In genomic region chr2:22375094-22375493, GRCh38 we compare ENCODE assay signal across 17 cellular contexts.
DNase-seq lines count a peak whose midpoint lies in the region; ATAC-seq and TF ChIP-seq lines count a peak whose summit lies in the region.
"Had no signal": no experiment of that assay in that cellular context is flagged by ENCODE, and none has a peak within 500 bp of the region (broad histone marks: within the 10 kb centered on the region; RNA-seq: fewer than 3 reads in every experiment).

No MANE protein-coding gene starts in this region.

- CTCF ChIA-PET in OCI-LY7 (lab: Charles Lee; ENCODE audit: unreplicated experiment): no interaction called here

- TF ChIP-seq CTCF in BE2C (IDR thresholded peaks at IDR 0.05; ENCODE audit: low read depth, low read length): peak; percentile 45
- peak; percentile 57 for TF ChIP-seq CTCF in OCI-LY7 (conservative IDR thresholded peaks at IDR 0.05; ENCODE audit: low read length)

- no TSS peak for BruUV-seq in OCI-LY7 (replicated peaks; lab: Mats Ljungman, UMichigan)

- no peaks in the 10 kb centered on the region; the same call in 1 of the 2 replicates for H3K4me1 ChIP-seq in BE2C
- H3K4me1 ChIP-seq in OCI-LY7 (ENCODE audit: insufficient read depth, low read length, poor library complexity, severe bottlenecking): no peaks in the 10 kb centered on the region
- H3K4me1 ChIP-seq in iPS DF 6.9 (ENCODE audit: control insufficient read depth, insufficient read depth, low read length): no peaks in the 10 kb centered on the region
- H3K4me1 ChIP-seq: HAP-1, suprapubic skin had no signal

- H3K9me3 ChIP-seq in BE2C: no peaks in the 10 kb centered on the region
- no peaks in the 10 kb centered on the region for H3K9me3 ChIP-seq in OCI-LY7 (ENCODE audit: low read length)
- no peaks in the 10 kb centered on the region for H3K9me3 ChIP-seq in iPS DF 6.9 (ENCODE audit: control insufficient read depth, insufficient read depth, low read length)
- H3K9me3 ChIP-seq: HAP-1, suprapubic skin had no signal

- no peaks in the 10 kb centered on the region for H3K79me2 ChIP-seq in OCI-LY7 (ENCODE audit: insufficient read depth, low read depth, low read length)

- ATAC-seq in HG03520 (IDR thresholded peaks at IDR 0.05; ENCODE audit: unreplicated experiment): no peak
- ATAC-seq in GM21717 (IDR thresholded peaks at IDR 0.05; ENCODE audit: unreplicated experiment): no peak
- ATAC-seq in GM21447 (IDR thresholded peaks at IDR 0.05; ENCODE audit: unreplicated experiment): no peak
- ATAC-seq: left colon had no signal

- H3K4me2 ChIP-seq in OCI-LY7 (ENCODE audit: low read length): no peak overlapping the region

- H3K27me3 ChIP-seq in BE2C: no peaks in the 10 kb centered on the region
- no peaks in the 10 kb centered on the region for H3K27me3 ChIP-seq in iPS DF 6.9 (ENCODE audit: control insufficient read depth, insufficient read depth, low read length)
- H3K27me3 ChIP-seq: suprapubic skin had no signal

- no peak overlapping the region for H2AFZ ChIP-seq in OCI-LY7 (ENCODE audit: low read length)

- no peaks in the 10 kb centered on the region for H4K20me1 ChIP-seq in OCI-LY7 (ENCODE audit: insufficient read depth, low read length)

- WGBS in iPS DF 6.9 (ENCODE audit: insufficient coverage, insufficient read length): no CpG with 5 or more reads among the region's 1 CpG

- H3K9me2 ChIP-seq in OCI-LY7 (ENCODE audit: insufficient read depth, low read length): no peaks in the 10 kb centered on the region

- DNase-seq in BE2C (peak; percentile 27), DMS53 treated with DMSO at 0.1 percent for 48 hours (lab: John Stamatoyannopoulos, UW; ENCODE audit: unreplicated experiment) (peak; percentile 42), OCI-LY7 (ENCODE audit: low spot score) (no peak), iPS DF 6.9 (ENCODE audit: low read depth, low spot score) (peak; percentile 20), NCI-H2171 treated with DMSO at 0.1 percent for 48 hours (lab: John Stamatoyannopoulos, UW) (no peak)
- DNase-seq: activated CD4-positive, alpha-beta T cell treated with anti-CD3 and anti-CD28 coated beads, Interleukin-2, amount 50 U/mL, for 1 hour; activated naive CD4-positive, alpha-beta T cell treated with anti-CD3 and anti-CD28 coated beads, Interleukin-2, amount 50 U/mL, for 16 hours; activated T-cell treated with anti-CD3 and anti-CD28 coated beads for 4 hours; KBM-7; left colon; NCI-H1092; NCI-H2107 had no signal

- H3K36me3 ChIP-seq in BE2C: no peaks in the 10 kb centered on the region
- H3K36me3 ChIP-seq in OCI-LY7 (ENCODE audit: insufficient read depth, low read length): no peaks in the 10 kb centered on the region
- H3K36me3 ChIP-seq in iPS DF 6.9 (ENCODE audit: control insufficient read depth, insufficient read depth, low read length): no peaks in the 10 kb centered on the region
- H3K36me3 ChIP-seq: HAP-1, suprapubic skin had no signal

- intact Hi-C loops in OCI-LY7 (cut with micrococcal nuclease; ENCODE audit: unreplicated experiment): no loop called here

- H3K27ac ChIP-seq in OCI-LY7 (ENCODE audit: low read depth, low read length, poor library complexity, severe bottlenecking) (no peak overlapping the region), iPS DF 6.9 (ENCODE audit: low read length) (no peak overlapping the region)
- H3K27ac ChIP-seq: suprapubic skin had no signal

- POLR2A ChIA-PET in OCI-LY7 (lab: Charles Lee): no interaction called here

- H3K4me3 ChIP-seq in BE2C (ENCODE audit: low read depth, low read length) (no peak overlapping the region), OCI-LY7 (ENCODE audit: low read depth, low read length, poor library complexity, severe bottlenecking) (no peak overlapping the region), iPS DF 6.9 (ENCODE audit: low read length) (no peak overlapping the region)
- H3K4me3 ChIP-seq: HAP-1, suprapubic skin had no signal

Comparison
In these comparisons a context has a peak if more than half of its experiments do, and no peak if none do; other contexts are left out.
1. DNase-seq: peak in BE2C (single experiment), DMS53 treated with DMSO at 0.1 percent for 48 hours (single experiment) and iPS DF 6.9 (single experiment); none in OCI-LY7 (single experiment) and NCI-H2171 treated with DMSO at 0.1 percent for 48 hours (single experiment).